ENCODE assay signal across 1 cellular context in the genomic region with DNA sequence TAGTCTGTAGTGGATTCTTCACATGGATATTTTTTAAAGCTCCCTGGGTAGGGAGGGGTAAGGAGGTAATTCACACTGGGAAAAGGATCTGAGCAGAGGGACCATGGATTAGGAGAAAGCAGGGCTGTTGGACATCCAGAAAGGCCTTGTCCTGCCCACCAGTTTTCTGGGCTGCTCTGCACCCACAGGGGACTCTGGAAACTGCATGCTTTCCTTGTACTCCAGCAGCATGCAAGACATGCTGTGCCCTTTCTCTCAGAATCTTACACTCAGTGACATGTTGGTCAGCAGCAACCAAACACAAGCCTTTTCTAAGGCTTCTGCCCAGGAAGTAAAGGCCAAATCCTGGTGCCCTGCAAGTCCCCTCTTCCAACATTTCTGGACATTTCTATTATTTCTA.
TF ChIP-seq lines count a peak whose summit lies in the region.

No MANE protein-coding gene starts in this region.

TF ChIP-seq in A549, 52 proteins besides CTCF, POLR2A, EP300 and RAD21 (continued from another document):
- TF ChIP-seq, protein P1, sequence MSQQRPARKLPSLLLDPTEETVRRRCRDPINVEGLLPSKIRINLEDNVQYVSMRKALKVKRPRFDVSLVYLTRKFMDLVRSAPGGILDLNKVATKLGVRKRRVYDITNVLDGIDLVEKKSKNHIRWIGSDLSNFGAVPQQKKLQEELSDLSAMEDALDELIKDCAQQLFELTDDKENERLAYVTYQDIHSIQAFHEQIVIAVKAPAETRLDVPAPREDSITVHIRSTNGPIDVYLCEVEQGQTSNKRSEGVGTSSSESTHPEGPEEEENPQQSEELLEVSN (IDR thresholded peaks at IDR 0.05; ENCODE audit: borderline replicate concordance, low read depth): no peak
- no peak for TF ChIP-seq MAZ (IDR thresholded peaks at IDR 0.05; ENCODE audit: borderline replicate concordance, low read depth, low read length)
